In the genomic region with DNA sequence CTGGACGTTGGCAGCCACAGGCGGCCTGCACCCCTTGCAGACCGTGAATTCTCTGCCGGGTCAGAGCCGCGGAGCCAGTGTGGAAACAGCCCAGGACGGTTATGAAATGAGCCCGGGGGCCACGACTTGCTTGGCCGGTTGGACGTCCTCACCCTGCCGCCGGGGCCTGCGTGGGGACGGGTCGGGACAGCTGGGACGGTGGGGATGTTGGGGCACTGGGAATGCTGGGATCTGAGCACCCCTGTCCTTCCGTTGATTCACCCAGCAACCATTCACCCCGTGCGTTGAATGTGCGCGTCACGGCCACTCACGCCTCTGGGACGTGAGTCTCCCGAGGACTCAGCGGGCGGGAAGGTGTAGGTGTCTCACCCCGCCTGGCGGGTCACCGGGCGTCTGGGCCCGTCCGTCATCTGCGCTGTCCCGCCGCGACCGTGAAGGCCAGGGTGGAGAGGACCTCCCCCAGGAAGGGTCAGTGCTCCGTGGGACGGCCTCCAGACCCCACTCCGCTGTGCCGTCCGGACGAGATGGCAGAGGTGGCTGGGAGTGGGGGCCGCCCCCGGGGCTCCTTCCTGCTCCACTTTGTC, we compare ENCODE assay signal across 1 cellular context.
TF ChIP-seq lines count a peak whose summit lies in the region.

No MANE protein-coding gene starts in this region.

TF ChIP-seq in K562, 482 proteins besides CTCF, POLR2A, EP300 and RAD21 (continued from another document):
- no peak for TF ChIP-seq ZBTB26 (CRISPR knock-in tag; IDR thresholded peaks at IDR 0.05)
- TF ChIP-seq, protein P1, sequence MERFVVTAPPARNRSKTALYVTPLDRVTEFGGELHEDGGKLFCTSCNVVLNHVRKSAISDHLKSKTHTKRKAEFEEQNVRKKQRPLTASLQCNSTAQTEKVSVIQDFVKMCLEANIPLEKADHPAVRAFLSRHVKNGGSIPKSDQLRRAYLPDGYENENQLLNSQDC (CRISPR knock-in tag; IDR thresholded peaks at IDR 0.05): no peak
- TF ChIP-seq POLR2G (IDR thresholded peaks at IDR 0.05; ENCODE audit: low read depth, low read length): peak; percentile 8; the same call in 1 of the 2 replicates
- TF ChIP-seq SRSF7 (optimal IDR thresholded peaks at IDR 0.05; ENCODE audit: low read depth, low read length): no peak
- TF ChIP-seq MCM2 (IDR thresholded peaks at IDR 0.05; ENCODE audit: low read depth): no peak
- TF ChIP-seq ZNF507 (tag; conservative IDR thresholded peaks at IDR 0.05): no peak
- TF ChIP-seq, protein P2, sequence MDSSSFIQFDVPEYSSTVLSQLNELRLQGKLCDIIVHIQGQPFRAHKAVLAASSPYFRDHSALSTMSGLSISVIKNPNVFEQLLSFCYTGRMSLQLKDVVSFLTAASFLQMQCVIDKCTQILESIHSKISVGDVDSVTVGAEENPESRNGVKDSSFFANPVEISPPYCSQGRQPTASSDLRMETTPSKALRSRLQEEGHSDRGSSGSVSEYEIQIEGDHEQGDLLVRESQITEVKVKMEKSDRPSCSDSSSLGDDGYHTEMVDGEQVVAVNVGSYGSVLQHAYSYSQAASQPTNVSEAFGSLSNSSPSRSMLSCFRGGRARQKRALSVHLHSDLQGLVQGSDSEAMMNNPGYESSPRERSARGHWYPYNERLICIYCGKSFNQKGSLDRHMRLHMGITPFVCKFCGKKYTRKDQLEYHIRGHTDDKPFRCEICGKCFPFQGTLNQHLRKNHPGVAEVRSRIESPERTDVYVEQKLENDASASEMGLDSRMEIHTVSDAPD (CRISPR knock-in tag; IDR thresholded peaks at IDR 0.05): no peak
- no peak for TF ChIP-seq RAD51 (IDR thresholded peaks at IDR 0.05; ENCODE audit: borderline replicate concordance, low read depth)
- no peak for TF ChIP-seq MBD1 (CRISPR knock-in tag; IDR thresholded peaks at IDR 0.05)
- TF ChIP-seq ZNF780A (CRISPR knock-in tag; IDR thresholded peaks at IDR 0.05): no peak
- no peak for TF ChIP-seq ELF4 (CRISPR knock-in tag; IDR thresholded peaks at IDR 0.05)
- TF ChIP-seq TEAD2 (tag; IDR thresholded peaks at IDR 0.05): no peak
- TF ChIP-seq ATF7 (IDR thresholded peaks at IDR 0.05): no peak
- TF ChIP-seq COPS2 (conservative IDR thresholded peaks at IDR 0.05): no peak
- TF ChIP-seq RNF219 (CRISPR knock-in tag; IDR thresholded peaks at IDR 0.05): no peak
- no peak for TF ChIP-seq TCF7L2 (IDR thresholded peaks at IDR 0.05; ENCODE audit: low read depth, low read length)
- no peak for TF ChIP-seq ZBTB33 (CRISPR knock-in tag; IDR thresholded peaks at IDR 0.05)
- no peak for TF ChIP-seq ZNF274 (IDR thresholded peaks at IDR 0.05; ENCODE audit: borderline replicate concordance, low read depth, low read length)
- TF ChIP-seq HEY1 (CRISPR knock-in tag; IDR thresholded peaks at IDR 0.05; ENCODE audit: borderline replicate concordance): no peak
- no peak for TF ChIP-seq ZNF785 (CRISPR knock-in tag; IDR thresholded peaks at IDR 0.05)
- TF ChIP-seq KLF13 (tag; IDR thresholded peaks at IDR 0.05; ENCODE audit: borderline replicate concordance, low read depth): no peak
- TF ChIP-seq, protein P3, sequence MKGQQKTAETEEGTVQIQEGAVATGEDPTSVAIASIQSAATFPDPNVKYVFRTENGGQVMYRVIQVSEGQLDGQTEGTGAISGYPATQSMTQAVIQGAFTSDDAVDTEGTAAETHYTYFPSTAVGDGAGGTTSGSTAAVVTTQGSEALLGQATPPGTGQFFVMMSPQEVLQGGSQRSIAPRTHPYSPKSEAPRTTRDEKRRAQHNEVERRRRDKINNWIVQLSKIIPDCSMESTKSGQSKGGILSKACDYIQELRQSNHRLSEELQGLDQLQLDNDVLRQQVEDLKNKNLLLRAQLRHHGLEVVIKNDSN (CRISPR knock-in tag; IDR thresholded peaks at IDR 0.05): no peak
